Comparison of ENCODE assay signal across 31 cellular contexts in genomic region chr19:50178320-50178719, GRCh38. TPM values are rescaled to one million over a fixed set of nuclear protein-coding genes. Genes with fewer than 3 reads are reported as not detected.
DNase-seq lines count a peak whose midpoint lies in the region; ATAC-seq and TF ChIP-seq lines count a peak whose summit lies in the region.
"Had no signal": no experiment of that assay in that cellular context is flagged by ENCODE, and none has a peak within 500 bp of the region (broad histone marks: within the 10 kb centered on the region; RNA-seq: fewer than 3 reads in every experiment).

No MANE protein-coding gene starts in this region.

- TF ChIP-seq RAD21 in SK-N-SH (IDR thresholded peaks at IDR 0.05; ENCODE audit: low read length): no peak

- no peak for ATAC-seq in HG03108 (IDR thresholded peaks at IDR 0.05; ENCODE audit: unreplicated experiment)
- ATAC-seq: activated naive CD4-positive, alpha-beta T cell treated with anti-CD3 and anti-CD28 coated beads, Interleukin-2, amount 50 U/mL, for 72 hours; CD8-positive, alpha-beta T cell; right cardiac atrium; Right ventricle myocardium inferior had no signal

- peak overlapping the region; percentile 71 for H3K27ac ChIP-seq in OCI-LY3 (ENCODE audit: low read length)
- peak overlapping the region; percentile 89 for H3K27ac ChIP-seq in colonic mucosa
- no peak overlapping the region for H3K27ac ChIP-seq in neural progenitor cell
- H3K27ac ChIP-seq in SK-N-SH (ENCODE audit: low read depth in 2 of 2, low read length in 1 of 2): no peak overlapping the region
- H3K27ac ChIP-seq: brain microvascular endothelial cell had no signal

- H3K4me2 ChIP-seq in OCI-LY3 (ENCODE audit: low read length) (peak overlapping the region; percentile 69), neural progenitor cell (no peak overlapping the region), SK-N-SH (no peak overlapping the region)

- H3K27me3 ChIP-seq in OCI-LY3 (ENCODE audit: low read depth, low read length) (no peaks in the 10 kb centered on the region), colonic mucosa (no peaks in the 10 kb centered on the region), neural progenitor cell (no peaks in the 10 kb centered on the region), SK-N-SH (ENCODE audit: insufficient read depth) (peaks cover 21% of the 10 kb centered on the region; the same call in 1 of the 2 replicates)
- H3K27me3 ChIP-seq: brain microvascular endothelial cell had no signal

- peaks cover 20% of the 10 kb centered on the region for H3K4me1 Mint-ChIP-seq in neural progenitor cell
- H3K4me1 Mint-ChIP-seq: activated CD4-positive, alpha-beta T cell treated with anti-CD3 and anti-CD28 coated beads, Interleukin-2, amount 10 ng/mL, durations not matched to agents 24 days and 14 days had no signal

- no peak overlapping the region for H3K4me3 Mint-ChIP-seq in neural progenitor cell
- H3K4me3 Mint-ChIP-seq: activated CD4-positive, alpha-beta T cell treated with anti-CD3 and anti-CD28 coated beads, Interleukin-2, amount 10 ng/mL, durations not matched to agents 24 days and 14 days; CD8-positive, alpha-beta T cell; H9 had no signal

- CTCF ChIA-PET in SK-N-SH (lab: Yijun Ruan, JAX): no interaction called here

- peak overlapping the region; percentile 72 for H2AFZ ChIP-seq in OCI-LY3 (ENCODE audit: low read depth, low read length)
- no peak overlapping the region for H2AFZ ChIP-seq in neural progenitor cell (replicated peaks)
- no peak overlapping the region for H2AFZ ChIP-seq in SK-N-SH (ENCODE audit: low read depth)

- H3K36me3 ChIP-seq in OCI-LY3 (replicated peaks; ENCODE audit: low read depth, low read length): no peaks in the 10 kb centered on the region
- H3K36me3 ChIP-seq in colonic mucosa: no peaks in the 10 kb centered on the region
- H3K36me3 ChIP-seq in neural progenitor cell: no peaks in the 10 kb centered on the region
- no peaks in the 10 kb centered on the region for H3K36me3 ChIP-seq in SK-N-SH (replicated peaks in 1 of 2; ENCODE audit: control insufficient read depth in 1 of 2, insufficient read depth in 2 of 2, low read length in 1 of 2)
- H3K36me3 ChIP-seq: brain microvascular endothelial cell, stomach had no signal

- no peaks in the 10 kb centered on the region for H3K9me2 ChIP-seq in SK-N-SH

- peaks cover 3% of the 10 kb centered on the region for H3K27me3 Mint-ChIP-seq in neural progenitor cell (ENCODE audit: insufficient read depth, low read depth)
- H3K27me3 Mint-ChIP-seq: activated CD4-positive, alpha-beta T cell treated with anti-CD3 and anti-CD28 coated beads, Interleukin-2, amount 10 ng/mL, durations not matched to agents 24 days and 14 days had no signal

- H4K20me1 ChIP-seq in OCI-LY3 (ENCODE audit: insufficient read depth, low read length): no peaks in the 10 kb centered on the region
- H4K20me1 ChIP-seq in neural progenitor cell (ENCODE audit: low read depth): no peaks in the 10 kb centered on the region
- H4K20me1 ChIP-seq in SK-N-SH (ENCODE audit: insufficient read depth): no peaks in the 10 kb centered on the region

- peak overlapping the region; percentile 50 for H3K4me3 ChIP-seq in OCI-LY3 (ENCODE audit: low read length)
- H3K4me3 ChIP-seq in colonic mucosa: peak overlapping the region; percentile 5
- H3K4me3 ChIP-seq in neural progenitor cell: no peak overlapping the region
- H3K4me3 ChIP-seq in SK-N-SH (ENCODE audit: low read depth in 2 of 2, low read length in 1 of 2): no peak overlapping the region
- H3K4me3 ChIP-seq: stomach had no signal

- no peaks in the 10 kb centered on the region for H3K9me3 ChIP-seq in OCI-LY3 (ENCODE audit: insufficient read depth, low read length)
- no peaks in the 10 kb centered on the region for H3K9me3 ChIP-seq in colonic mucosa
- H3K9me3 ChIP-seq in neural progenitor cell (ENCODE audit: low read depth): no peaks in the 10 kb centered on the region
- no peaks in the 10 kb centered on the region for H3K9me3 ChIP-seq in SK-N-SH

- intact Hi-C loops in colonic mucosa (cut with DNase I): no loop called here

- H3F3A ChIP-seq in neural progenitor cell (ENCODE audit: low read depth) (no peaks in the 10 kb centered on the region), SK-N-SH (replicated peaks; ENCODE audit: insufficient read depth) (no peaks in the 10 kb centered on the region)

- H3K4me1 ChIP-seq in OCI-LY3 (ENCODE audit: low read length): peaks cover 19% of the 10 kb centered on the region
- peaks cover 3% of the 10 kb centered on the region for H3K4me1 ChIP-seq in colonic mucosa
- no peaks in the 10 kb centered on the region for H3K4me1 ChIP-seq in neural progenitor cell
- H3K4me1 ChIP-seq in SK-N-SH (ENCODE audit: control insufficient read depth in 1 of 2, insufficient read depth in 2 of 2, low read depth in 1 of 2, low read length in 1 of 2): no peaks in the 10 kb centered on the region
- H3K4me1 ChIP-seq: stomach had no signal

- TF ChIP-seq EP300 in SK-N-SH (IDR thresholded peaks at IDR 0.05; ENCODE audit: borderline replicate concordance in 1 of 2, low read depth in 1 of 2, low read length in 1 of 2): no peak

- peak overlapping the region; percentile 20 for H3K27ac Mint-ChIP-seq in neural progenitor cell
- H3K27ac Mint-ChIP-seq: activated CD4-positive, alpha-beta T cell treated with anti-CD3 and anti-CD28 coated beads, Interleukin-2, amount 10 ng/mL, durations not matched to agents 24 days and 14 days; activated naive CD4-positive, alpha-beta T cell treated with anti-CD3 and anti-CD28 coated beads, Interleukin-2, amount 50 U/mL, for 72 hours; CD8-positive, alpha-beta T cell; H9 had no signal

- no peak for TF ChIP-seq CTCF in OCI-LY3 (IDR thresholded peaks at IDR 0.05; ENCODE audit: low read depth, low read length)
- no peak for TF ChIP-seq CTCF in colonic mucosa (IDR thresholded peaks at IDR 0.05)
- no peak for TF ChIP-seq CTCF in neural progenitor cell (IDR thresholded peaks at IDR 0.05)
- no peak for TF ChIP-seq CTCF in SK-N-SH (IDR thresholded peaks at IDR 0.05)

- H3K79me2 ChIP-seq in OCI-LY3 (ENCODE audit: low read length) (no peaks in the 10 kb centered on the region), neural progenitor cell (ENCODE audit: low read depth) (no peaks in the 10 kb centered on the region), SK-N-SH (ENCODE audit: insufficient read depth) (no peaks in the 10 kb centered on the region)

- POLR2A ChIA-PET in SK-N-SH (lab: Yijun Ruan, JAX): no interaction called here

- DNase-seq in Daoy (ENCODE audit: low read depth): peak; percentile 37
- DNase-seq in colonic mucosa: peak; percentile 72
- no peak for DNase-seq in neural progenitor cell (ENCODE audit: low spot score)
- no peak for DNase-seq in SK-N-SH
- DNase-seq in NK-92 (lab: John Stamatoyannopoulos, UW; ENCODE audit: unreplicated experiment): no peak
- no peak for DNase-seq in dermis blood vessel endothelial cell
- DNase-seq: activated CD4-positive, alpha-beta T cell treated with anti-CD3 and anti-CD28 coated beads, Interleukin-2, amount 10 ng/mL, durations not matched to agents 24 days and 14 days; activated effector memory CD4-positive, alpha-beta T cell treated with Interleukin-2 at 50 U/mL for 16 hours; amygdala; brain microvascular endothelial cell; CD8-positive, alpha-beta T cell; H9; hypothalamus; IMR-90; mammary epithelial cell; NCI-H1092 treated with DMSO at 0.1 percent for 48 hours; NCI-H187 treated with DMSO at 0.1 percent for 48 hours; NCI-H2171; NCI-H510A; posterior cingulate gyrus; right cardiac atrium; stimulated activated CD4-positive, alpha-beta T cell treated with anti-CD3 and anti-CD28 coated beads, Interleukin-2, amount 100 ng/mL, for 48 hours; stomach had no signal

- WGBS in SK-N-SH (ENCODE audit: low lambda C conversion rate): 0% methylated on average over 1 of the region's 1 CpG

- H3K9me3 Mint-ChIP-seq in neural progenitor cell: no peaks in the 10 kb centered on the region
- H3K9me3 Mint-ChIP-seq: CD8-positive, alpha-beta T cell had no signal

- H3K36me3 Mint-ChIP-seq in neural progenitor cell: no peaks in the 10 kb centered on the region
- H3K36me3 Mint-ChIP-seq: activated naive CD4-positive, alpha-beta T cell treated with anti-CD3 and anti-CD28 coated beads, Interleukin-2, amount 50 U/mL, for 72 hours; CD8-positive, alpha-beta T cell had no signal

- H3K9ac ChIP-seq in OCI-LY3 (ENCODE audit: low read length) (peak overlapping the region; percentile 49; the same call in 1 of the 2 replicates), colonic mucosa (ENCODE audit: low read depth in 2 of 2, low read length in 2 of 2) (peak overlapping the region in 1 of 2 donors; percentile 73), neural progenitor cell (no peak overlapping the region), SK-N-SH (no peak overlapping the region)

RNA-seq across cellular contexts. Expression of gene IZUMO2, which starts 15.2 kb away (rescaled TPM):
- not detected in 2 replicates for total RNA-seq in Daoy (2014; rRNA removed; shearing (Covaris generic))
- total RNA-seq in colonic mucosa (under 1 TPM in 1 of 2 donors, not detected in 1; 0.49 TPM), neural progenitor cell (ENCODE audit: low replicate concordance) (not detected in 2 replicates), dermis blood vessel endothelial cell (not detected in 2 replicates)
- not detected in 2 replicates for polyA plus RNA-seq in SK-N-SH (2012; rRNA removed)
- not detected in 2 replicates for polyA plus RNA-seq in SK-N-SH (2012; cell fraction: cytosol; rRNA removed)
- polyA plus RNA-seq in SK-N-SH (2012; cell fraction: nucleus; rRNA removed): not detected in 2 replicates
- total RNA-seq: activated CD4-positive, alpha-beta T cell treated with anti-CD3 and anti-CD28 coated beads, Interleukin-2, amount 10 ng/mL, durations not matched to agents 24 days and 14 days; activated CD8-positive, alpha-beta memory T cell treated with anti-CD3 and anti-CD28 coated beads for 36 hours; activated naive CD4-positive, alpha-beta T cell treated with anti-CD3 and anti-CD28 coated beads, Interleukin-2, amount 50 U/mL, for 72 hours; CD8-positive, alpha-beta T cell; cerebellum; endothelial cell of umbilical vein; H9; IMR-90; mammary epithelial cell; right cardiac atrium; Right ventricle myocardium inferior; stomach had no signal
- polyA plus RNA-seq: endothelial cell of umbilical vein, IMR-90, mammary epithelial cell, right cardiac atrium, stomach, thymus had no signal

RNA-seq across cellular contexts. Expression of gene MYH14, which starts 25.1 kb away (rescaled TPM):
- total RNA-seq in Daoy (2014; rRNA removed; shearing (Covaris generic)): 7.2 and 10.3 TPM in 2 replicates
- total RNA-seq in colonic mucosa (100 to 1,000 TPM; 506 to 509 TPM), neural progenitor cell (ENCODE audit: low replicate concordance) (1.6 and 6.7 TPM in 2 replicates), dermis blood vessel endothelial cell (0.17 and 0.28 TPM in 2 replicates)
- polyA plus RNA-seq in SK-N-SH (2012; rRNA removed): 0.02 TPM in 1 of 2 replicates, not detected in the other
- polyA plus RNA-seq in SK-N-SH (2012; cell fraction: cytosol; rRNA removed): 0.01 TPM in 1 of 2 replicates, not detected in the other
- 0.01 TPM in 1 of 2 replicates, not detected in the other for polyA plus RNA-seq in SK-N-SH (2012; cell fraction: nucleus; rRNA removed)
- total RNA-seq: activated CD4-positive, alpha-beta T cell treated with anti-CD3 and anti-CD28 coated beads, Interleukin-2, amount 10 ng/mL, durations not matched to agents 24 days and 14 days; activated CD8-positive, alpha-beta memory T cell treated with anti-CD3 and anti-CD28 coated beads for 36 hours; activated naive CD4-positive, alpha-beta T cell treated with anti-CD3 and anti-CD28 coated beads, Interleukin-2, amount 50 U/mL, for 72 hours; CD8-positive, alpha-beta T cell; IMR-90 had no signal
- polyA plus RNA-seq: endothelial cell of umbilical vein, IMR-90 had no signal

Comparison
In these comparisons a context has a peak if more than half of its experiments do, and no peak if none do; other contexts are left out.
1. DNase-seq: peak in Daoy (single experiment) and colonic mucosa (single experiment); none in neural progenitor cell (single experiment), SK-N-SH (single experiment), NK-92 (single experiment) and dermis blood vessel endothelial cell (single experiment).
2. H3K27ac ChIP-seq: peak in OCI-LY3 (single experiment) and colonic mucosa (single experiment); none in neural progenitor cell (single experiment) and SK-N-SH (0 of 2).
3. H3K4me3 ChIP-seq: peak in OCI-LY3 (single experiment) and colonic mucosa (single experiment); none in neural progenitor cell (single experiment) and SK-N-SH (0 of 2).
4. RNA of gene MYH14, which starts 25.1 kb away (total RNA-seq): 506 to 509 TPM in colonic mucosa; 7.2 to 10.3 TPM in Daoy, 1.6 to 6.7 TPM in neural progenitor cell and 0.17 to 0.28 TPM in dermis blood vessel endothelial cell; every median in the first group is over 10 times any median in the second.